16 cellular contexts compared by ENCODE assay signal in genomic region chr7:74464931-74465906, GRCh38. TPM values are rescaled to one million over a fixed set of nuclear protein-coding genes. Genes with fewer than 3 reads are reported as not detected.
DNase-seq lines count a peak whose midpoint lies in the region; ATAC-seq, FAIRE-seq and TF ChIP-seq lines count a peak whose summit lies in the region.
"Had no signal": no experiment of that assay in that cellular context is flagged by ENCODE, and none has a peak within 500 bp of the region (broad histone marks: within the 10 kb centered on the region; RNA-seq: fewer than 3 reads in every experiment).

No MANE protein-coding gene starts in this region.

- H3K27ac ChIP-seq in BLaER1: 0 out of 2 replicates have a peak overlapping the region, but pooled peaks have one; percentile 35
- H3K27ac ChIP-seq in DOHH2 (ENCODE audit: low read depth, low read length): peak overlapping the region; percentile 90
- no peak overlapping the region for H3K27ac ChIP-seq in pancreas
- H3K27ac ChIP-seq in effector memory CD4-positive, alpha-beta T cell (ENCODE audit: insufficient read depth, low read length, poor library complexity, severe bottlenecking): no peak overlapping the region

- peaks cover 98% of the 10 kb centered on the region for H3K79me2 ChIP-seq in DOHH2 (ENCODE audit: control insufficient read depth, low read length)

- H3K27ac Mint-ChIP-seq in brain: peak overlapping the region in 4 of 5 experiments; percentile 60 to 90 (median 72)
- H3K27ac Mint-ChIP-seq: activated B cell treated with CpG ODN at 0.5 μM for 24 hours; CD14-positive monocyte; immature natural killer cell; stimulated activated naive CD8-positive, alpha-beta T cell treated with anti-CD3 and anti-CD28 coated beads, Interleukin-15, Interleukin-2, amounts not matched to agents 100 ng/mL and 50 ng/mL, for 24 hours had no signal

- H3K27me3 ChIP-seq in BLaER1: no peaks in the 10 kb centered on the region
- no peaks in the 10 kb centered on the region for H3K27me3 ChIP-seq in DOHH2 (ENCODE audit: control insufficient read depth, low read length)
- no peaks in the 10 kb centered on the region for H3K27me3 ChIP-seq in pancreas
- H3K27me3 ChIP-seq in effector memory CD4-positive, alpha-beta T cell (replicated peaks; ENCODE audit: control insufficient read depth, insufficient read depth, low read length, poor library complexity, severe bottlenecking): no peaks in the 10 kb centered on the region

- H3K9me3 ChIP-seq in BLaER1 (no peaks in the 10 kb centered on the region), DOHH2 (ENCODE audit: control insufficient read depth, insufficient read depth, low read length) (no peaks in the 10 kb centered on the region), pancreas (no peaks in the 10 kb centered on the region)
- no peaks in the 10 kb centered on the region for H3K9me3 ChIP-seq in effector memory CD4-positive, alpha-beta T cell (ENCODE audit: control insufficient read depth, low read length)

- no peak overlapping the region for H3K9ac ChIP-seq in BLaER1

- TF ChIP-seq CTCF in DOHH2 (IDR thresholded peaks at IDR 0.05; ENCODE audit: low read depth, low read length, poor library complexity, severe bottlenecking): no peak
- no peak for TF ChIP-seq CTCF in brain (conservative IDR thresholded peaks at IDR 0.05)
- no peak for TF ChIP-seq CTCF in pancreas (IDR thresholded peaks at IDR 0.05)

- no peak overlapping the region for H3K4me3 Mint-ChIP-seq in brain
- H3K4me3 Mint-ChIP-seq in activated T-cell treated with anti-CD3 and anti-CD28 coated beads, Interleukin-2, amount 50 U/mL, for 4 hours: no peak overlapping the region
- H3K4me3 Mint-ChIP-seq: activated B cell treated with CpG ODN at 0.5 μM for 24 hours; CD14-positive monocyte; immature natural killer cell; stimulated activated naive CD8-positive, alpha-beta T cell treated with anti-CD3 and anti-CD28 coated beads, Interleukin-15, Interleukin-2, amounts not matched to agents 100 ng/mL and 50 ng/mL, for 24 hours had no signal

- FAIRE-seq in pancreas (lab: Jason Lieb, UNC): no peak
- FAIRE-seq: colon had no signal

- H3K36me3 ChIP-seq in BLaER1 (peaks cover 17% of the 10 kb centered on the region), DOHH2 (ENCODE audit: control insufficient read depth, low read length) (peaks cover 27% of the 10 kb centered on the region), pancreas (no peaks in the 10 kb centered on the region)
- H3K36me3 ChIP-seq in effector memory CD4-positive, alpha-beta T cell (ENCODE audit: control insufficient read depth, insufficient read depth, low read length): no peaks in the 10 kb centered on the region

- H3K9me3 Mint-ChIP-seq in brain: no peaks in the 10 kb centered on the region
- H3K9me3 Mint-ChIP-seq in activated T-cell treated with anti-CD3 and anti-CD28 coated beads, Interleukin-2, amount 50 U/mL, for 4 hours: no peaks in the 10 kb centered on the region
- H3K9me3 Mint-ChIP-seq: activated B cell treated with CpG ODN at 0.5 μM for 24 hours; immature natural killer cell; stimulated activated naive CD8-positive, alpha-beta T cell treated with anti-CD3 and anti-CD28 coated beads, Interleukin-15, Interleukin-2, amounts not matched to agents 100 ng/mL and 50 ng/mL, for 24 hours had no signal

- WGBS in pancreas, 2 donors: 67 to 75% methylated on average over 8 of the region's 8 CpGs

- H3K4me1 Mint-ChIP-seq in brain: peaks cover 52% of the 10 kb centered on the region
- peaks cover 6% of the 10 kb centered on the region for H3K4me1 Mint-ChIP-seq in activated T-cell treated with anti-CD3 and anti-CD28 coated beads, Interleukin-2, amount 50 U/mL, for 4 hours (ENCODE audit: low read depth)
- H3K4me1 Mint-ChIP-seq: CD14-positive monocyte, immature natural killer cell had no signal

- H4K20me1 ChIP-seq in BLaER1 (peaks cover 94% of the 10 kb centered on the region), DOHH2 (ENCODE audit: control insufficient read depth, insufficient read depth, low read depth, low read length) (no peaks in the 10 kb centered on the region; the same call in 1 of the 2 replicates)

- H3K27me3 Mint-ChIP-seq in brain: no peaks in the 10 kb centered on the region
- no peaks in the 10 kb centered on the region for H3K27me3 Mint-ChIP-seq in activated T-cell treated with anti-CD3 and anti-CD28 coated beads, Interleukin-2, amount 50 U/mL, for 4 hours (ENCODE audit: low read depth)
- H3K27me3 Mint-ChIP-seq: stimulated activated naive CD8-positive, alpha-beta T cell treated with anti-CD3 and anti-CD28 coated beads, Interleukin-15, Interleukin-2, amounts not matched to agents 100 ng/mL and 50 ng/mL, for 24 hours had no signal

- peaks cover 27% of the 10 kb centered on the region for H3F3A ChIP-seq in DOHH2 (ENCODE audit: control insufficient read depth, insufficient read depth)

- intact Hi-C loops in pancreas (cut with DNase I): no loop called here

- peak; percentile 17 to 79 (median 30) for ATAC-seq in pancreas
- ATAC-seq in activated T-cell treated with anti-CD3 and anti-CD28 coated beads, Interleukin-2, amount 50 U/mL, for 4 hours: no peak

- H3K4me1 ChIP-seq in BLaER1: peaks cover 58% of the 10 kb centered on the region
- peaks cover 90% of the 10 kb centered on the region for H3K4me1 ChIP-seq in DOHH2 (ENCODE audit: control insufficient read depth, low read length)
- peaks cover 0 to 4% (median 3%) of the 10 kb centered on the region in 3 donors for H3K4me1 ChIP-seq in pancreas
- H3K4me1 ChIP-seq in effector memory CD4-positive, alpha-beta T cell (ENCODE audit: control insufficient read depth, insufficient read depth, low read length, poor library complexity, severe bottlenecking): peaks cover 8% of the 10 kb centered on the region

- no peaks in the 10 kb centered on the region for H3K9me2 ChIP-seq in DOHH2 (replicated peaks; ENCODE audit: control insufficient read depth, low read length)

- DNase-seq in pancreas (no peak), cerebellar nuclear complex (lab: John Stamatoyannopoulos, UW) (no peak), hippocampal formation (lab: John Stamatoyannopoulos, UW) (no peak)
- DNase-seq in effector memory CD4-positive, alpha-beta T cell: no peak
- DNase-seq in activated T-cell treated with anti-CD3 and anti-CD28 coated beads, Interleukin-2, amount 50 U/mL, for 4 hours: no peak
- DNase-seq: activated B cell treated with CpG ODN at 0.5 μM for 24 hours; activated CD8-positive, alpha-beta memory T cell treated with anti-CD3 and anti-CD28 coated beads, Interleukin-2, amount 50 U/mL, for 48 hours; immature natural killer cell; NCI-H1092; NCI-H774 had no signal

- peaks cover 20% of the 10 kb centered on the region for H3K36me3 Mint-ChIP-seq in brain
- no peaks in the 10 kb centered on the region for H3K36me3 Mint-ChIP-seq in activated T-cell treated with anti-CD3 and anti-CD28 coated beads, Interleukin-2, amount 50 U/mL, for 4 hours (ENCODE audit: insufficient read depth)
- H3K36me3 Mint-ChIP-seq: CD14-positive monocyte, immature natural killer cell had no signal

- H3K4me2 ChIP-seq in BLaER1 (peak overlapping the region; percentile 26; the same call in 1 of the 2 replicates), DOHH2 (ENCODE audit: low read length) (peak overlapping the region; percentile 82)

- H3K4me3 ChIP-seq in BLaER1 (no peak overlapping the region), DOHH2 (ENCODE audit: low read length) (peak overlapping the region; percentile 62), pancreas (no peak overlapping the region)
- no peak overlapping the region for H3K4me3 ChIP-seq in effector memory CD4-positive, alpha-beta T cell (ENCODE audit: insufficient read depth, low read depth, low read length, poor library complexity, severe bottlenecking)

RNA-seq across cellular contexts. Expression of gene GTF2IRD1, which starts 11.5 kb away (rescaled TPM):
- polyA plus RNA-seq in brain (ENCODE audit: insufficient read depth, low read depth, low replicate concordance) (33.6 TPM), pancreas (10 to 100 TPM in 1 of 2 donors, 1 to 10 TPM in 1; 8.1 to 15.9 TPM)
- 10 to 100 TPM in 3 of 6 donors, 1 to 10 TPM in 3; 7.1 to 12.6 (median 9.9) TPM for total RNA-seq in pancreas
- total RNA-seq in activated T-cell treated with anti-CD3 and anti-CD28 coated beads, Interleukin-2, amount 50 U/mL, for 4 hours: 1 to 10 TPM; 1.6 to 2.6 (median 1.9) TPM
- polyA plus RNA-seq: CD14-positive monocyte, immature natural killer cell had no signal

Comparison
In these comparisons a context has a peak if more than half of its experiments do, and no peak if none do; other contexts are left out.
1. H3K27ac ChIP-seq: peak in BLaER1 (single experiment) and DOHH2 (single experiment); none in pancreas (0 of 4) and effector memory CD4-positive, alpha-beta T cell (single experiment).
2. ATAC-seq: peak in pancreas (4 of 4); none in activated T-cell treated with anti-CD3 and anti-CD28 coated beads, Interleukin-2, amount 50 U/mL, for 4 hours (0 of 2).